In genomic region chr16:50207652-50208051, GRCh38 we compare ENCODE assay signal across 15 cellular contexts. TPM values are rescaled to one million over a fixed set of nuclear protein-coding genes. Genes with fewer than 3 reads are reported as not detected.
A peak's percentile ranks its signal among the peaks of the same experiment; 100 is the strongest.
DNase-seq lines count a peak whose midpoint lies in the region; ATAC-seq and TF ChIP-seq lines count a peak whose summit lies in the region.
"Had no signal": no experiment of that assay in that cellular context is flagged by ENCODE, and none has a peak within 500 bp of the region (broad histone marks: within the 10 kb centered on the region; RNA-seq: fewer than 3 reads in every experiment).

No MANE protein-coding gene starts in this region.

- H2AFZ ChIP-seq in KMS-11 (ENCODE audit: low read depth) = no peak overlapping the region

- peaks cover 17% of the 10 kb centered on the region for H4K20me1 ChIP-seq in KMS-11 (ENCODE audit: insufficient read depth)

- no peaks in the 10 kb centered on the region for H3K27me3 Mint-ChIP-seq in central memory CD8-positive, alpha-beta T cell

- H3K4me1 ChIP-seq in KMS-11 (ENCODE audit: low read depth, poor library complexity, severe bottlenecking) = peaks cover 89% of the 10 kb centered on the region

- peaks cover 88% of the 10 kb centered on the region for H3K79me2 ChIP-seq in KMS-11 (ENCODE audit: insufficient read depth, low read depth)

- H3K36me3 ChIP-seq in KMS-11 (ENCODE audit: insufficient read depth) = no peaks in the 10 kb centered on the region

- peak; percentile 65 for DNase-seq in AG10803 (ENCODE audit: low read depth)
- no peak for DNase-seq in central memory CD8-positive, alpha-beta T cell (ENCODE audit: low spot score in 2 of 2)
- peak; percentile 29 to 54 for DNase-seq in lung microvascular endothelial cell (ENCODE audit: low read depth in 2 of 2)
- DNase-seq in GM19238 (ENCODE audit: insufficient read length, low spot score) = no peak
- DNase-seq in superior temporal gyrus (ENCODE audit: extremely low spot score) = no peak
- no peak for DNase-seq in NOMO-1 treated with DMSO at 0.1 percent for 48 hours (lab: John Stamatoyannopoulos, UW; ENCODE audit: unreplicated experiment)
- DNase-seq: activated T-cell treated with anti-CD3 and anti-CD28 coated beads, Interleukin-2, amount 50 U/mL, for 1 hour; caudate nucleus; foreskin melanocyte; NCI-H1105; NCI-H510A had no signal

- H3K36me3 Mint-ChIP-seq in central memory CD8-positive, alpha-beta T cell (ENCODE audit: insufficient read depth) = peaks cover 18% of the 10 kb centered on the region

- H3K27ac ChIP-seq in KMS-11 = no peak overlapping the region
- H3K27ac ChIP-seq: C4-2B, SJSA1 had no signal

- no peak for ATAC-seq in central memory CD8-positive, alpha-beta T cell (replicated peaks; ENCODE audit: extremely low read depth, poor library complexity, severe bottlenecking)
- no peak for ATAC-seq in HG03196 (IDR thresholded peaks at IDR 0.05; ENCODE audit: unreplicated experiment)

- H3K4me3 ChIP-seq in AG10803 (ENCODE audit: low read length) = no peak overlapping the region
- H3K4me3 ChIP-seq in KMS-11 (IDR thresholded peaks at IDR 0.05; ENCODE audit: insufficient read depth, low read depth, low read length) = no peak overlapping the region
- H3K4me3 ChIP-seq: SJSA1 had no signal

- no peaks in the 10 kb centered on the region for H3K9me3 Mint-ChIP-seq in central memory CD8-positive, alpha-beta T cell

- no peaks in the 10 kb centered on the region for H3K27me3 ChIP-seq in KMS-11 (ENCODE audit: insufficient read depth, low read depth)
- H3K27me3 ChIP-seq: SJSA1 had no signal

- H3K4me3 Mint-ChIP-seq in central memory CD8-positive, alpha-beta T cell = no peak overlapping the region

- no peak overlapping the region for H3K9ac ChIP-seq in KMS-11

- peak overlapping the region; percentile 52 for H3K4me2 ChIP-seq in KMS-11

- peak overlapping the region; percentile 61 for H3K27ac Mint-ChIP-seq in central memory CD8-positive, alpha-beta T cell (ENCODE audit: low read depth)

- TF ChIP-seq CTCF in AG10803 (conservative IDR thresholded peaks at IDR 0.05; ENCODE audit: low read length) (no peak), KMS-11 (conservative IDR thresholded peaks at IDR 0.05; ENCODE audit: low read depth, low read length) (no peak)

- peaks cover 49% of the 10 kb centered on the region for H3K4me1 Mint-ChIP-seq in central memory CD8-positive, alpha-beta T cell

RNA-seq across cellular contexts. Expression of gene TENT4B, which starts 54.5 kb away (rescaled TPM):
- 5.2 and 7.7 TPM in 2 replicates for total RNA-seq in lung microvascular endothelial cell

RNA-seq across cellular contexts. Expression of gene ADCY7, which starts 58.7 kb away (rescaled TPM):
- total RNA-seq in lung microvascular endothelial cell = 3.1 and 4.8 TPM in 2 replicates

Comparison
In these comparisons a context has a peak if more than half of its experiments do, and no peak if none do; other contexts are left out.
1. DNase-seq: peak in AG10803 (single experiment) and lung microvascular endothelial cell (2 of 2); none in central memory CD8-positive, alpha-beta T cell (0 of 2), GM19238 (single experiment), superior temporal gyrus (single experiment) and NOMO-1 treated with DMSO at 0.1 percent for 48 hours (single experiment).